Comparison of ENCODE assay signal across 15 cellular contexts in the genomic region with DNA sequence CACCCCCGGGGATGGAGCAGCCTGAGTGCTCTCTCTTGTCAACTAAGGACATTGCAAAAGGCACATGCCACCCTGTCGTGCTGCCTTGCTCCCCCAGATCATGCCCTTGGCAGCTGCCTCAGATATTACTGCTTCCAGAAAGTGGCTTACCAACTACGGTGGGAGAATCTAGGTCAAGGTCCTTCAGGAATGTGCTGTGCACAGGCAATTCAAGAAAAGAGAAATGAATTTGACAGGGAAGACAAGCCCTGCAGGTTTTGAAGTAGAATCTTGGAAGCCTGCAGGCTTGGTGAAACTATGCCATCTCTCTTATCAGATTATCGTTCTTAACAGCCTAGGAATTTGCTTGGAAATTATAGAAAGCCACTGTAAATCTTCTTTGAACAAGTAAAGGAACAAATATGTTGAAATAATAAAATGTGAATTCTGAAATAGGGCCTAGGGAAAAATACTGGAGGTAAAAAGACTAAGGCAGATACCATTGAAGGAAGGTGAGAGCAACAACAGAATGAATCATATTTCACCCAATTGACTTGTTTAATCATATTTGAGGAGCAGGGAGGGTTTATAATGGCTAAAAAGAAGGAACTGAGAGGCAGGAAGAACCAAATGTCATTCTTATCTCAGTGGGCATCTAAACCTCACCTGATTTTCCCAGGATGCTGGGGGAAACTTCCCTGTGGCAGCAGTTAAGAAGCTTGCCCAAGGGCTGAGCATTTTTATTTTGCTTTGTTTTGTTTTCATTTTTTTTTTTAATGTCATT.
A peak's percentile ranks its signal among the peaks of the same experiment; 100 is the strongest.
DNase-seq lines count a peak whose midpoint lies in the region; ATAC-seq, FAIRE-seq and TF ChIP-seq lines count a peak whose summit lies in the region.
"Had no signal": no experiment of that assay in that cellular context is flagged by ENCODE, and none has a peak within 500 bp of the region (broad histone marks: within the 10 kb centered on the region; RNA-seq: fewer than 3 reads in every experiment).

No MANE protein-coding gene starts in this region.

- FAIRE-seq in urothelium cell line (lab: Jason Lieb, UNC) = no peak
- FAIRE-seq: small intestine had no signal

- no peak for TF ChIP-seq POLR2A in adrenal gland (IDR thresholded peaks at IDR 0.05)

- ATAC-seq in Right ventricle myocardium inferior = peak; percentile 16
- ATAC-seq in lung (ENCODE audit: insufficient read depth, low FRiP score) = peak; percentile 55
- no peak for ATAC-seq in HG03097 (IDR thresholded peaks at IDR 0.05; ENCODE audit: low FRiP score, unreplicated experiment)
- ATAC-seq in GM18519 (IDR thresholded peaks at IDR 0.05; ENCODE audit: low FRiP score, unreplicated experiment) = no peak
- ATAC-seq: naive thymus-derived CD8-positive, alpha-beta T cell had no signal

- H3K27me3 ChIP-seq in adrenal gland (no peaks in the 10 kb centered on the region), lung (ENCODE audit: control insufficient read depth, insufficient read depth) (no peaks in the 10 kb centered on the region)

- no peaks in the 10 kb centered on the region for H3K27me3 Mint-ChIP-seq in type B pancreatic cell
- H3K27me3 Mint-ChIP-seq: activated naive CD4-positive, alpha-beta T cell treated with anti-CD3 and anti-CD28 coated beads, Interleukin-2, amount 50 U/mL, for 24 hours had no signal

- H3K9me3 Mint-ChIP-seq in type B pancreatic cell = no peaks in the 10 kb centered on the region
- H3K9me3 Mint-ChIP-seq: activated naive CD4-positive, alpha-beta T cell treated with anti-CD3 and anti-CD28 coated beads, Interleukin-2, amount 50 U/mL, for 24 hours; naive thymus-derived CD8-positive, alpha-beta T cell had no signal

- H3K4me3 ChIP-seq in adrenal gland (no peak overlapping the region), lung (no peak overlapping the region)

- peak overlapping the region; percentile 80 for H3K27ac Mint-ChIP-seq in type B pancreatic cell
- H3K27ac Mint-ChIP-seq: activated naive CD4-positive, alpha-beta T cell treated with anti-CD3 and anti-CD28 coated beads, Interleukin-2, amount 50 U/mL, for 24 hours; naive thymus-derived CD8-positive, alpha-beta T cell had no signal

- TF ChIP-seq CTCF in adrenal gland (IDR thresholded peaks at IDR 0.05) (no peak), lung (IDR thresholded peaks at IDR 0.05; ENCODE audit: control extremely low read depth, extremely low read depth) (no peak), type B pancreatic cell (conservative IDR thresholded peaks at IDR 0.05) (no peak)

- H3K4me1 Mint-ChIP-seq in type B pancreatic cell (ENCODE audit: unreplicated experiment) = peaks cover 22% of the 10 kb centered on the region

- intact Hi-C loops in Right ventricle myocardium inferior (cut with DNase I) = loop anchor here (10.0 kb wide), 1 partner anchor 368 kb away; a partner anchor contains a TSS
- intact Hi-C loops in cardiac septum (cut with DNase I) = loop anchor here (10.0 kb wide), 1 partner anchor 402 kb away; no protein-coding TSS in a partner anchor
- intact Hi-C loops in adrenal gland (cut with DNase I) = loop anchor here (10.0 kb wide), 3 partner anchors 118 to 248 kb away; no protein-coding TSS in a partner anchor

- WGBS in adrenal gland, 4 donors = 17 to 31% (median 24%) methylated on average over 3 to 4 of the region's 4 CpGs
- WGBS in lung, 2 donors = 44 to 64% methylated on average over 3 to 4 of the region's 4 CpGs

- H3K4me1 ChIP-seq in adrenal gland (replicated peaks in 1 of 2) (peaks cover 0 to 16% of the 10 kb centered on the region in 2 donors), lung (ENCODE audit: control insufficient read depth in 2 of 2, insufficient read depth in 2 of 2, low read length in 2 of 2) (peaks cover 0 to 5% of the 10 kb centered on the region in 2 donors)

- peak overlapping the region; percentile 18 for H3K4me3 Mint-ChIP-seq in type B pancreatic cell
- H3K4me3 Mint-ChIP-seq: activated naive CD4-positive, alpha-beta T cell treated with anti-CD3 and anti-CD28 coated beads, Interleukin-2, amount 50 U/mL, for 24 hours; naive thymus-derived CD8-positive, alpha-beta T cell had no signal

- no peaks in the 10 kb centered on the region for H3K9me3 ChIP-seq in adrenal gland (replicated peaks in 1 of 3)
- no peaks in the 10 kb centered on the region for H3K9me3 ChIP-seq in lung (ENCODE audit: control insufficient read depth in 2 of 2, insufficient read depth in 1 of 2, low read length in 1 of 2)

- H3K36me3 Mint-ChIP-seq in type B pancreatic cell = no peaks in the 10 kb centered on the region
- H3K36me3 Mint-ChIP-seq: activated naive CD4-positive, alpha-beta T cell treated with anti-CD3 and anti-CD28 coated beads, Interleukin-2, amount 50 U/mL, for 24 hours; naive thymus-derived CD8-positive, alpha-beta T cell had no signal

- H3K27ac ChIP-seq in adrenal gland (peak overlapping the region in 3 of 5 donors; percentile 1 to 58 (median 51)), lung (ENCODE audit: low read depth in 1 of 2, low read length in 1 of 2) (no peak overlapping the region)

- H3K36me3 ChIP-seq in adrenal gland (replicated peaks in 1 of 2) (no peaks in the 10 kb centered on the region), lung (ENCODE audit: control insufficient read depth in 2 of 2, insufficient read depth in 2 of 2, low read length in 2 of 2) (no peaks in the 10 kb centered on the region)

- DNase-seq in Right ventricle myocardium inferior (ENCODE audit: missing footprints) (no peak), cardiac septum (ENCODE audit: low spot score) (no peak), adrenal gland (peak in 6 of 7 donors; percentile 46 to 83 (median 64)), lung (ENCODE audit: low spot score) (peak; percentile 68), type B pancreatic cell (ENCODE audit: extremely low spot score, unreplicated experiment) (no peak), urothelium cell line (ENCODE audit: low spot score) (no peak)
- DNase-seq: Calu3; cerebellar nuclear complex; Kasumi-1; naive thymus-derived CD8-positive, alpha-beta T cell; NCI-H2029 treated with DMSO at 0.1 percent for 48 hours; small intestine had no signal

Comparison
In these comparisons a context has a peak if more than half of its experiments do, and no peak if none do; other contexts are left out.
1. ATAC-seq: peak in Right ventricle myocardium inferior (single experiment) and lung (single experiment); none in HG03097 (single experiment) and GM18519 (single experiment).
2. DNase-seq: peak in adrenal gland (6 of 7) and lung (single experiment); none in Right ventricle myocardium inferior (single experiment), cardiac septum (single experiment), type B pancreatic cell (single experiment) and urothelium cell line (single experiment).
3. H3K27ac ChIP-seq: peak in adrenal gland (3 of 5); none in lung (0 of 2).